ENCODE assay signal across 8 cellular contexts in the genomic region with DNA sequence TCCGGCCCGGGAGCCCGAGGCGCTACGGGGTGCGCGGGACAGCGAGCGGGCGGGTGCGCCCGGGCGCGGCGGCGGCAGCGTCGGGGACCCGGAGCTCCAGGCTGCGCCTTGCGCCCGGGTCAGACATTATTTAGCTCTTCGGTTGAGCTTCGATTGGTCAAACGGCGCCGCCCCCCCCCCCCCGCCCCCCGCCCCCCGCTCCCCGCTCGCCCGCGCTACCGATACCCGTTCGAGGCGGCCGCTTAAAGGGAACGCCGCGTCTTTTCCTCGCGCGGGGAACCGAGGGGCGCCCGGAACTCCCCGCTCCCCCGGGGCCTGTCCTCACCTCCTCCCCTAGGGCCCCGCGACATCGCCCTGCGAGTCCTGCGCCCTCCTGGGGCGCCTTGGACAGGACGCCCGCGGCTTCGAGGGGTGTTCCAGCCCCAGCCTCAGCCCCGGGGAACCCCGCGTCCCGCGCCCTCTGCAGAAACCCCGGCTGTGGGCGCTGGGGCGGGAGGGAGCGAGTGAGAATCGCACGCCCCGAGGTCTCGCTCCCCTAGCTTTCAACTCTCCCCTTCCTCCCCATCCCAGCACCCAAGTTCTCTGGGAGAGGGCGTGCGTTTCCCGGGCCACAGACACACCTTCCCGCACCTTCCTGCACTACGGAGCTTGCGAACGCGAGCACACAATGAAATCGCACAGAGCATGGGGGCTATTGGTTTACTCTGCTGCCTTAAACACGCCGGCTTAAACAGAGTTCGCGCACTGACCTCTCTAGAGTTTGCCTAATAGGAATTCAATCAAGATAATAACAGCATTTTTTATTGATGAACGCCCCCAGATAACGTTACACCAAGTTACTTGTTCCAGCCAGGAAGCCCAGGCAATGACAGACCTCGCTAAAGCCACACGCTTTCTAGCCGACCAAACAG. TPM values are rescaled to one million over a fixed set of nuclear protein-coding genes. Genes with fewer than 3 reads are reported as not detected.
DNase-seq lines count a peak whose midpoint lies in the region; ATAC-seq, FAIRE-seq and TF ChIP-seq lines count a peak whose summit lies in the region.

A gene (minus strand): TSS at position 105 of the 911 bp plus-strand sequence. CDS start 41,891 bp downstream, outside the sequence.

- no peak within 1 kb of the TSS for H3K27ac ChIP-seq in small intestine (ENCODE audit: low read depth in 1 of 2, low read length in 1 of 2)

- TF ChIP-seq CTCF in GM12865 (IDR thresholded peaks at IDR 0.05; ENCODE audit: insufficient read depth, low read depth, low read length, missing control alignments): no peak
- TF ChIP-seq CTCF in astrocyte of the cerebellum (IDR thresholded peaks at IDR 0.05; ENCODE audit: low read depth, low read length, missing control alignments): no peak

- DNase-seq in 8988T (peak; percentile 37), GM12865 (ENCODE audit: low read depth) (peak; percentile 9), KG1 (lab: John Stamatoyannopoulos, UW) (peak; percentile 37), astrocyte of the cerebellum (ENCODE audit: low read depth) (no peak), iPS-NIHi11 (ENCODE audit: low spot score) (peak; percentile 60), small intestine (peak; percentile 10), NCI-H2196 (lab: John Stamatoyannopoulos, UW; ENCODE audit: unreplicated experiment) (no peak)

- no peaks in the 10 kb centered on the region for H3K36me3 ChIP-seq in small intestine (ENCODE audit: control insufficient read depth in 2 of 2, insufficient read depth in 2 of 2, low read length in 2 of 2)

- WGBS in small intestine, 3 donors: 0 to 1% (median 1%) methylated on average over 39 to 90 of the region's 91 CpGs

- ATAC-seq in GM18870 (IDR thresholded peaks at IDR 0.05; ENCODE audit: unreplicated experiment): no peak

- peaks cover 3 to 17% of the 10 kb centered on the region in 2 donors for H3K27me3 ChIP-seq in small intestine (ENCODE audit: control insufficient read depth in 2 of 2, insufficient read depth in 2 of 2, low read length in 2 of 2)

- no peaks in the 10 kb centered on the region for H3K9me3 ChIP-seq in small intestine (ENCODE audit: control insufficient read depth, low read depth)

- peaks cover 0 to 2% of the 10 kb centered on the region in 2 donors for H3K4me1 ChIP-seq in small intestine (ENCODE audit: control insufficient read depth in 2 of 2, insufficient read depth in 1 of 2, low read depth in 1 of 2, low read length in 1 of 2)

- in situ Hi-C loops in astrocyte of the cerebellum (cut with HindIII; ENCODE audit: low sequenced_read_pairs): no loop called here

- no peak for FAIRE-seq in small intestine (lab: Jason Lieb, UNC)

- peak within 1 kb of the TSS; percentile 57 for H3K4me3 ChIP-seq in GM12865 (ENCODE audit: low read depth, low read length)
- H3K4me3 ChIP-seq in astrocyte of the cerebellum (ENCODE audit: low read depth, low read length): peak within 1 kb of the TSS; percentile 85
- H3K4me3 ChIP-seq in small intestine (ENCODE audit: low read depth in 1 of 2, low read length in 2 of 2): peak within 1 kb of the TSS; percentile 29 to 49

RNA-seq across cellular contexts. Expression of the gene that starts here (rescaled TPM):
- polyA plus RNA-seq in small intestine: under 1 TPM in 1 of 3 donors, not detected in 2; 0.15 TPM

Comparison
In these comparisons a context has a peak if more than half of its experiments do, and no peak if none do; other contexts are left out.
1. Peak in DNase-seq and H3K4me3 ChIP-seq in small intestine; RNA of the gene not detected or under 1 TPM.
2. DNase-seq: peak in 8988T (single experiment), GM12865 (single experiment), KG1 (single experiment) and iPS-NIHi11 (single experiment); none in astrocyte of the cerebellum (single experiment) and NCI-H2196 (single experiment).
3. Peak in every context shown above with its lines, with median percentiles within 50 percentile points of each other: H3K4me3 ChIP-seq.